1 cellular context compared by ENCODE assay signal in the genomic region with DNA sequence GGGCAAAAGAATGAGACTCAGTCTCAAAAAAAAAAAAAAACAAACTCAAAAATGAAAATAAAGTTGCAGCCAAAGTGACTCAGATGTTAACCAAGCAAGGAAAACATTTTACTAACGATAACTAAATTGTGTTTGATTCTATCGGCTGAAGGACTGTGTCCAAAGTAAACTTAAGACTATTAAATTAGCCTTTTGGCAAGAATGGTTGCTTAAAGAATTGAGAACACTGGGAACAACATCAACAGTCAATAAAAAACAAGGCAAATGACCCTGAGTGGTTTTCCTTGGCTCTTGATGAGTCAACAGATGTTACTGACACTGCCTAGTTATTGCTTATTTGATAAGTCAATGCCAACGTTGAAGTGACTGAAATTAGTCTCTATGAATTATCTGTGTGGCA.
TF ChIP-seq lines count a peak whose summit lies in the region.

No MANE protein-coding gene starts in this region.

TF ChIP-seq in IMR-90, 13 proteins besides CTCF, POLR2A, EP300 and RAD21:
- TF ChIP-seq SMC3 (IDR thresholded peaks at IDR 0.05; ENCODE audit: low read depth, low read length) (no peak), MAZ (IDR thresholded peaks at IDR 0.05; ENCODE audit: borderline replicate concordance, low read depth, low read length) (no peak), RFX5 (IDR thresholded peaks at IDR 0.05; ENCODE audit: low read depth, low read length) (no peak), CEBPB (IDR thresholded peaks at IDR 0.05; ENCODE audit: low read depth, low read length) (no peak), CHD1 (IDR thresholded peaks at IDR 0.05; ENCODE audit: low read depth, low read length) (no peak), MXI1 (IDR thresholded peaks at IDR 0.05; ENCODE audit: borderline replicate concordance, low read depth, low read length) (no peak)
- TF ChIP-seq, protein P1, sequence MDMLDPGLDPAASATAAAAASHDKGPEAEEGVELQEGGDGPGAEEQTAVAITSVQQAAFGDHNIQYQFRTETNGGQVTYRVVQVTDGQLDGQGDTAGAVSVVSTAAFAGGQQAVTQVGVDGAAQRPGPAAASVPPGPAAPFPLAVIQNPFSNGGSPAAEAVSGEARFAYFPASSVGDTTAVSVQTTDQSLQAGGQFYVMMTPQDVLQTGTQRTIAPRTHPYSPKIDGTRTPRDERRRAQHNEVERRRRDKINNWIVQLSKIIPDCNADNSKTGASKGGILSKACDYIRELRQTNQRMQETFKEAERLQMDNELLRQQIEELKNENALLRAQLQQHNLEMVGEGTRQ (IDR thresholded peaks at IDR 0.05; ENCODE audit: low read depth, low read length) = no peak
